Comparison of ENCODE assay signal across 1 cellular context in genomic region chr14:30874120-30874998, GRCh38.
TF ChIP-seq lines count a peak whose summit lies in the region.

Gene COCH, plus strand, starts transcription at chr14:30874559. Its CDS starts 380 bp downstream, at chr14:30874939.

TF ChIP-seq in GM23338, 12 proteins besides CTCF, POLR2A, EP300 and RAD21 (continued from another document):
- TF ChIP-seq, protein P1, sequence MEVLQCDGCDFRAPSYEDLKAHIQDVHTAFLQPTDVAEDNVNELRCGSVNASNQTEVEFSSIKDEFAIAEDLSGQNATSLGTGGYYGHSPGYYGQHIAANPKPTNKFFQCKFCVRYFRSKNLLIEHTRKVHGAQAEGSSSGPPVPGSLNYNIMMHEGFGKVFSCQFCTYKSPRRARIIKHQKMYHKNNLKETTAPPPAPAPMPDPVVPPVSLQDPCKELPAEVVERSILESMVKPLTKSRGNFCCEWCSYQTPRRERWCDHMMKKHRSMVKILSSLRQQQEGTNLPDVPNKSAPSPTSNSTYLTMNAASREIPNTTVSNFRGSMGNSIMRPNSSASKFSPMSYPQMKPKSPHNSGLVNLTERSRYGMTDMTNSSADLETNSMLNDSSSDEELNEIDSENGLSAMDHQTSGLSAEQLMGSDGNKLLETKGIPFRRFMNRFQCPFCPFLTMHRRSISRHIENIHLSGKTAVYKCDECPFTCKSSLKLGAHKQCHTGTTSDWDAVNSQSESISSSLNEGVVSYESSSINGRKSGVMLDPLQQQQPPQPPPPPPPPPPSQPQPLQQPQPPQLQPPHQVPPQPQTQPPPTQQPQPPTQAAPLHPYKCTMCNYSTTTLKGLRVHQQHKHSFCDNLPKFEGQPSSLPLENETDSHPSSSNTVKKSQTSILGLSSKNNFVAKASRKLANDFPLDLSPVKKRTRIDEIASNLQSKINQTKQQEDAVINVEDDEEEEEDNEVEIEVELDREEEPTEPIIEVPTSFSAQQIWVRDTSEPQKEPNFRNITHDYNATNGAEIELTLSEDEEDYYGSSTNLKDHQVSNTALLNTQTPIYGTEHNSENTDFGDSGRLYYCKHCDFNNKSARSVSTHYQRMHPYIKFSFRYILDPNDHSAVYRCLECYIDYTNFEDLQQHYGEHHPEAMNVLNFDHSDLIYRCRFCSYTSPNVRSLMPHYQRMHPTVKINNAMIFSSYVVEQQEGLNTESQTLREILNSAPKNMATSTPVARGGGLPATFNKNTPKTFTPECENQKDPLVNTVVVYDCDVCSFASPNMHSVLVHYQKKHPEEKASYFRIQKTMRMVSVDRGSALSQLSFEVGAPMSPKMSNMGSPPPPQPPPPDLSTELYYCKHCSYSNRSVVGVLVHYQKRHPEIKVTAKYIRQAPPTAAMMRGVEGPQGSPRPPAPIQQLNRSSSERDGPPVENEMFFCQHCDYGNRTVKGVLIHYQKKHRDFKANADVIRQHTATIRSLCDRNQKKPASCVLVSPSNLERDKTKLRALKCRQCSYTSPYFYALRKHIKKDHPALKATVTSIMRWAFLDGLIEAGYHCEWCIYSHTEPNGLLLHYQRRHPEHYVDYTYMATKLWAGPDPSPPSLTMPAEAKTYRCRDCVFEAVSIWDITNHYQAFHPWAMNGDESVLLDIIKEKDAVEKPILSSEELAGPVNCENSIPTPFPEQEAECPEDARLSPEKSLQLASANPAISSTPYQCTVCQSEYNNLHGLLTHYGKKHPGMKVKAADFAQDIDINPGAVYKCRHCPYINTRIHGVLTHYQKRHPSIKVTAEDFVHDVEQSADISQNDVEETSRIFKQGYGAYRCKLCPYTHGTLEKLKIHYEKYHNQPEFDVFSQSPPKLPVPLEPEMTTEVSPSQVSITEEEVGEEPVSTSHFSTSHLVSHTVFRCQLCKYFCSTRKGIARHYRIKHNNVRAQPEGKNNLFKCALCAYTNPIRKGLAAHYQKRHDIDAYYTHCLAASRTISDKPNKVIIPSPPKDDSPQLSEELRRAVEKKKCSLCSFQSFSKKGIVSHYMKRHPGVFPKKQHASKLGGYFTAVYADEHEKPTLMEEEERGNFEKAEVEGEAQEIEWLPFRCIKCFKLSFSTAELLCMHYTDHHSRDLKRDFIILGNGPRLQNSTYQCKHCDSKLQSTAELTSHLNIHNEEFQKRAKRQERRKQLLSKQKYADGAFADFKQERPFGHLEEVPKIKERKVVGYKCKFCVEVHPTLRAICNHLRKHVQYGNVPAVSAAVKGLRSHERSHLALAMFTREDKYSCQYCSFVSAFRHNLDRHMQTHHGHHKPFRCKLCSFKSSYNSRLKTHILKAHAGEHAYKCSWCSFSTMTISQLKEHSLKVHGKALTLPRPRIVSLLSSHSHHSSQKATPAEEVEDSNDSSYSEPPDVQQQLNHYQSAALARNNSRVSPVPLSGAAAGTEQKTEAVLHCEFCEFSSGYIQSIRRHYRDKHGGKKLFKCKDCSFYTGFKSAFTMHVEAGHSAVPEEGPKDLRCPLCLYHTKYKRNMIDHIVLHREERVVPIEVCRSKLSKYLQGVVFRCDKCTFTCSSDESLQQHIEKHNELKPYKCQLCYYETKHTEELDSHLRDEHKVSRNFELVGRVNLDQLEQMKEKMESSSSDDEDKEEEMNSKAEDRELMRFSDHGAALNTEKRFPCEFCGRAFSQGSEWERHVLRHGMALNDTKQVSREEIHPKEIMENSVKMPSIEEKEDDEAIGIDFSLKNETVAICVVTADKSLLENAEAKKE (CRISPR knock-in tag; IDR thresholded peaks at IDR 0.05): no peak
- TF ChIP-seq NANOG (IDR thresholded peaks at IDR 0.05; ENCODE audit: borderline replicate concordance) (no peak), ZNF114 (CRISPR knock-in tag; IDR thresholded peaks at IDR 0.05) (no peak), ZNF331 (CRISPR knock-in tag; IDR thresholded peaks at IDR 0.05; ENCODE audit: low read depth) (no peak), POLR2AphosphoS5 (IDR thresholded peaks at IDR 0.05; ENCODE audit: low read depth) (no peak), EZH2 (IDR thresholded peaks at IDR 0.05; ENCODE audit: low read depth, unreplicated experiment) (no peak), CREB1 (CRISPR knock-in tag; IDR thresholded peaks at IDR 0.05; ENCODE audit: low read depth) (no peak), REST (IDR thresholded peaks at IDR 0.05; ENCODE audit: unreplicated experiment) (no peak)
